Comparison of ENCODE assay signal across 26 cellular contexts in the genomic region with DNA sequence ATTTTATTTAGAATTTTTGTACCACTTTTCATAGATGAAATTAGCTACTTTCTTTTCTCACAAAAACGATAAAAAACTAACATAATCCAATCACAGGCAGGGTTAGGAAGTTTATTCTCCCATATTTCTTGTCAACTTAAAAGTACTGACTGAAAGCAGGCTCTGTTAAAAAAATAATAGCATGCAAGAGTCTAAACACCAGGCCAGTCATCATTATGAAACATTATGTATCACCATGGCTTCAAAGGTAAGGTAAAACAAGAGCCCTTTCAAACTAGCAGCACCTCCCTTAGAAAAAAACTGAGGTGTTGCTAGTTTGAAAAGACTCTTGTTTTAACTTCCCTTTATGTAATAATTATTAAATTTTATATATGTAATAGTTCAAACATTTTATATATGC.
DNase-seq lines count a peak whose midpoint lies in the region; ATAC-seq, FAIRE-seq and TF ChIP-seq lines count a peak whose summit lies in the region.
"Had no signal": no experiment of that assay in that cellular context is flagged by ENCODE, and none has a peak within 500 bp of the region (broad histone marks: within the 10 kb centered on the region; RNA-seq: fewer than 3 reads in every experiment).

No MANE protein-coding gene starts in this region.

- no peak overlapping the region for H3K4me3 Mint-ChIP-seq in activated CD4-positive, alpha-beta T cell treated with anti-CD3 and anti-CD28 coated beads, Interleukin-2, amount 10 ng/mL, durations not matched to agents 24 days and 14 days
- no peak overlapping the region for H3K4me3 Mint-ChIP-seq in activated CD4-positive, alpha-beta T cell treated with anti-CD3 and anti-CD28 coated beads, Interleukin-2, amount 10 ng/mL, durations not matched to agents 7 days and 5 days
- H3K4me3 Mint-ChIP-seq: B cell; CD4-positive, CD25-positive, alpha-beta regulatory T cell; CD8-positive, alpha-beta T cell had no signal

- no peaks in the 10 kb centered on the region for H3K4me1 ChIP-seq in foreskin keratinocyte
- H3K4me1 ChIP-seq: BLaER1, Caco-2 had no signal

- DNase-seq in activated CD4-positive, alpha-beta T cell treated with anti-CD3 and anti-CD28 coated beads, Interleukin-2, amount 10 ng/mL, durations not matched to agents 24 days and 14 days: peak; percentile 8
- DNase-seq in activated CD4-positive, alpha-beta T cell treated with anti-CD3 and anti-CD28 coated beads, Interleukin-2, amount 10 ng/mL, durations not matched to agents 7 days and 5 days: no peak
- DNase-seq in bronchial epithelial cell (ENCODE audit: low read depth): peak; percentile 55
- DNase-seq in foreskin keratinocyte: peak; percentile 30 to 59
- no peak for DNase-seq in WERI-Rb-1
- DNase-seq in ureter (ENCODE audit: low spot score): no peak
- no peak for DNase-seq in NCI-H1105 treated with DMSO at 0.1 percent for 48 hours (lab: John Stamatoyannopoulos, UW)
- DNase-seq: Caco-2; CD4-positive, CD25-positive, alpha-beta regulatory T cell; CD8-positive, alpha-beta T cell; DMS 273 treated with DMSO at 0.1 percent for 48 hours; DMS79; EL; GF-D8; GOT3; HCEC 1CT had no signal

- TF ChIP-seq CTCF in bronchial epithelial cell (IDR thresholded peaks at IDR 0.05; ENCODE audit: insufficient read depth, low read length, severe bottlenecking): no peak
- no peak for TF ChIP-seq CTCF in foreskin keratinocyte (conservative IDR thresholded peaks at IDR 0.05)
- TF ChIP-seq CTCF in WERI-Rb-1 (IDR thresholded peaks at IDR 0.05; ENCODE audit: low read depth, low read length): no peak

- peaks cover 29% of the 10 kb centered on the region for H3K36me3 Mint-ChIP-seq in activated CD4-positive, alpha-beta T cell treated with anti-CD3 and anti-CD28 coated beads, Interleukin-2, amount 10 ng/mL, durations not matched to agents 24 days and 14 days (ENCODE audit: low read depth)
- peaks cover 8% of the 10 kb centered on the region for H3K36me3 Mint-ChIP-seq in activated CD4-positive, alpha-beta T cell treated with anti-CD3 and anti-CD28 coated beads, Interleukin-2, amount 10 ng/mL, durations not matched to agents 7 days and 5 days (ENCODE audit: low read depth)
- H3K36me3 Mint-ChIP-seq: CD4-positive, CD25-positive, alpha-beta regulatory T cell had no signal

- FAIRE-seq in G401.6 (lab: Jason Lieb, UNC) (peak; percentile 44), bronchial epithelial cell (lab: Jason Lieb, UNC) (no peak)
- FAIRE-seq: A204.1, D721Med, GM12891, GM18507, H54 had no signal

- H3K4me3 ChIP-seq in bronchial epithelial cell (ENCODE audit: low read depth, low read length): no peak overlapping the region
- H3K4me3 ChIP-seq in WERI-Rb-1 (ENCODE audit: low read depth, low read length): no peak overlapping the region
- H3K4me3 ChIP-seq: BLaER1 had no signal

- ATAC-seq in foreskin keratinocyte: peak; percentile 78
- ATAC-seq: CD8-positive, alpha-beta T cell had no signal

- H3K36me3 ChIP-seq in bronchial epithelial cell (ENCODE audit: control insufficient read depth, insufficient read depth, low read length) (no peaks in the 10 kb centered on the region), WERI-Rb-1 (no peaks in the 10 kb centered on the region)
- H3K36me3 ChIP-seq: BLaER1 had no signal

- peaks cover 15% of the 10 kb centered on the region for H3K4me1 Mint-ChIP-seq in activated CD4-positive, alpha-beta T cell treated with anti-CD3 and anti-CD28 coated beads, Interleukin-2, amount 10 ng/mL, durations not matched to agents 24 days and 14 days
- no peaks in the 10 kb centered on the region for H3K4me1 Mint-ChIP-seq in activated CD4-positive, alpha-beta T cell treated with anti-CD3 and anti-CD28 coated beads, Interleukin-2, amount 10 ng/mL, durations not matched to agents 7 days and 5 days
- H3K4me1 Mint-ChIP-seq: B cell; CD4-positive, CD25-positive, alpha-beta regulatory T cell had no signal

- H3K27me3 ChIP-seq in bronchial epithelial cell (ENCODE audit: control insufficient read depth, insufficient read depth, low read length) (no peaks in the 10 kb centered on the region), foreskin keratinocyte (no peaks in the 10 kb centered on the region), WERI-Rb-1 (ENCODE audit: insufficient read depth, low read depth, severe bottlenecking) (no peaks in the 10 kb centered on the region)
- H3K27me3 ChIP-seq: BLaER1 had no signal

- CTCF ChIA-PET in activated CD4-positive, alpha-beta T cell treated with anti-CD3 and anti-CD28 coated beads, Interleukin-2, amount 10 ng/mL, durations not matched to agents 7 days and 5 days (lab: Charles Lee): interaction anchor here (1.3 to 2.1 kb wide), 2 partner anchors 8 to 21 kb away, joined by 3 to 8 read pairs; no protein-coding TSS in a partner anchor

- POLR2A ChIA-PET in activated CD4-positive, alpha-beta T cell treated with anti-CD3 and anti-CD28 coated beads, Interleukin-2, amount 10 ng/mL, durations not matched to agents 7 days and 5 days (lab: Charles Lee): no interaction called here

- no peak overlapping the region for H3K27ac Mint-ChIP-seq in activated CD4-positive, alpha-beta T cell treated with anti-CD3 and anti-CD28 coated beads, Interleukin-2, amount 10 ng/mL, durations not matched to agents 24 days and 14 days
- H3K27ac Mint-ChIP-seq in activated CD4-positive, alpha-beta T cell treated with anti-CD3 and anti-CD28 coated beads, Interleukin-2, amount 10 ng/mL, durations not matched to agents 7 days and 5 days: no peak overlapping the region
- H3K27ac Mint-ChIP-seq: B cell; CD4-positive, CD25-positive, alpha-beta regulatory T cell; CD8-positive, alpha-beta T cell had no signal

- no peaks in the 10 kb centered on the region for H3K27me3 Mint-ChIP-seq in activated CD4-positive, alpha-beta T cell treated with anti-CD3 and anti-CD28 coated beads, Interleukin-2, amount 10 ng/mL, durations not matched to agents 24 days and 14 days
- H3K27me3 Mint-ChIP-seq in activated CD4-positive, alpha-beta T cell treated with anti-CD3 and anti-CD28 coated beads, Interleukin-2, amount 10 ng/mL, durations not matched to agents 7 days and 5 days: no peaks in the 10 kb centered on the region

- peaks cover 22% of the 10 kb centered on the region for H3K9me3 Mint-ChIP-seq in activated CD4-positive, alpha-beta T cell treated with anti-CD3 and anti-CD28 coated beads, Interleukin-2, amount 10 ng/mL, durations not matched to agents 24 days and 14 days
- H3K9me3 Mint-ChIP-seq in activated CD4-positive, alpha-beta T cell treated with anti-CD3 and anti-CD28 coated beads, Interleukin-2, amount 10 ng/mL, durations not matched to agents 7 days and 5 days: peaks cover 26% of the 10 kb centered on the region

- peaks cover 21% of the 10 kb centered on the region for H3K9me3 ChIP-seq in WERI-Rb-1 (ENCODE audit: severe bottlenecking)

- H3K27ac ChIP-seq in foreskin keratinocyte (no peak overlapping the region), WERI-Rb-1 (no peak overlapping the region)
- H3K27ac ChIP-seq: 22Rv1, BLaER1, C4-2B had no signal

- intact Hi-C loops in activated CD4-positive, alpha-beta T cell treated with anti-CD3 and anti-CD28 coated beads, Interleukin-2, amount 10 ng/mL, durations not matched to agents 24 days and 14 days (cut with micrococcal nuclease): no loop called here

Comparison
In these comparisons a context has a peak if more than half of its experiments do, and no peak if none do; other contexts are left out.
1. DNase-seq: peak in activated CD4-positive, alpha-beta T cell treated with anti-CD3 and anti-CD28 coated beads, Interleukin-2, amount 10 ng/mL, durations not matched to agents 24 days and 14 days (single experiment), bronchial epithelial cell (single experiment) and foreskin keratinocyte (2 of 2); none in activated CD4-positive, alpha-beta T cell treated with anti-CD3 and anti-CD28 coated beads, Interleukin-2, amount 10 ng/mL, durations not matched to agents 7 days and 5 days (single experiment), WERI-Rb-1 (single experiment), ureter (single experiment) and NCI-H1105 treated with DMSO at 0.1 percent for 48 hours (single experiment).